Comparison of ENCODE assay signal across 10 cellular contexts in the genomic region with DNA sequence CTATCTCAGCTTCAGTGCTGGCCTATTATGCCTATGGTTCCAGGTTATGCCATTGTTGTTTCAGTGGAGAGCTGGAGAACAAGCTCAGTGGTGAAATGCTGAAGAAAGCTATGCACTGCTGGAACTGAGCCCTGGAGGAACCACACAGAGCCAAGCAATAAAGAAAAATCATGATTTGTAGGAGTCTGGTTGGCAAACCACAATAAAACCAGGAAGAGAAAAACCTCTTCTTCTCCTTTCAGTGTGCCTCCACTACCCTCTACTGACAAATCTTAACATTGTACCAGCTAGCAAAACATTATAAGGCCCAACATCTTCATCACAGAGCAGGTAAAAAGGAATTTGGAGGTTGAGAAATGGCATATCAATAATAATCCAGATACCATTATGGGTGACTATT. TPM values are rescaled to one million over a fixed set of nuclear protein-coding genes. Genes with fewer than 3 reads are reported as not detected.
A peak's percentile ranks its signal among the peaks of the same experiment; 100 is the strongest.
DNase-seq lines count a peak whose midpoint lies in the region; ATAC-seq and TF ChIP-seq lines count a peak whose summit lies in the region.
"Had no signal": no experiment of that assay in that cellular context is flagged by ENCODE, and none has a peak within 500 bp of the region (broad histone marks: within the 10 kb centered on the region; RNA-seq: fewer than 3 reads in every experiment).

No MANE protein-coding gene starts in this region.

- TF ChIP-seq CTCF in LNCaP clone FGC (IDR thresholded peaks at IDR 0.05; ENCODE audit: control insufficient read depth, extremely low read depth, insufficient read depth) (peak; percentile 81), cardiac fibroblast (IDR thresholded peaks at IDR 0.05; ENCODE audit: low read depth, low read length) (peak; percentile 34), mucosa of descending colon (IDR thresholded peaks at IDR 0.05) (no peak)

- H3K36me3 ChIP-seq in mucosa of descending colon (ENCODE audit: low read depth), result no peaks in the 10 kb centered on the region

- no peaks in the 10 kb centered on the region for H3K9me3 ChIP-seq in mucosa of descending colon

- no peaks in the 10 kb centered on the region for H3K4me1 ChIP-seq in mucosa of descending colon (ENCODE audit: low read depth)

- peak; percentile 71 for DNase-seq in DMS153 (lab: John Stamatoyannopoulos, UW)
- peak; percentile 97 for DNase-seq in LNCaP clone FGC (ENCODE audit: low read depth)
- peak; percentile 27 to 38 for DNase-seq in cardiac fibroblast (ENCODE audit: low read depth in 2 of 2)
- DNase-seq in mucosa of descending colon, result no peak
- no peak for DNase-seq in retina
- DNase-seq in NCI-H1930 (lab: John Stamatoyannopoulos, UW), result no peak
- DNase-seq: DMS79 treated with DMSO at 0.1 percent for 48 hours; effector CD4-positive, alpha-beta T cell had no signal

- intact Hi-C loops in mucosa of descending colon (cut with DNase I, micrococcal nuclease), result loop anchor here in 1 of 2 donors (5.0 kb wide), 1 partner anchor 189 kb away; a partner anchor contains a TSS

- H3K4me3 ChIP-seq in LNCaP clone FGC (ENCODE audit: low read depth, low read length), result no peak overlapping the region
- no peak overlapping the region for H3K4me3 ChIP-seq in cardiac fibroblast (replicated peaks in 1 of 2; ENCODE audit: low read depth in 2 of 2, low read length in 2 of 2)
- H3K4me3 ChIP-seq in mucosa of descending colon, result no peak overlapping the region

- ATAC-seq in mucosa of descending colon (peak; percentile 49), GM21381 (IDR thresholded peaks at IDR 0.05; ENCODE audit: unreplicated experiment) (no peak), GM19397 (IDR thresholded peaks at IDR 0.05; ENCODE audit: unreplicated experiment) (no peak)

RNA-seq across cellular contexts. Expression of a gene that starts 5.3 kb away (rescaled TPM):
- not detected for total RNA-seq in mucosa of descending colon

RNA-seq across cellular contexts. Expression of a gene that starts 22.2 kb away (rescaled TPM):
- total RNA-seq in mucosa of descending colon, result not detected

RNA-seq across cellular contexts. Expression of a gene that starts 22.6 kb away (rescaled TPM):
- total RNA-seq in mucosa of descending colon, result not detected

RNA-seq across cellular contexts. Expression of a gene that starts 55.3 kb away (rescaled TPM):
- total RNA-seq in mucosa of descending colon, result not detected

RNA-seq across cellular contexts. Expression of a gene that starts 56.7 kb away (rescaled TPM):
- total RNA-seq in mucosa of descending colon, result not detected

Comparison
In these comparisons a context has a peak if more than half of its experiments do, and no peak if none do; other contexts are left out.
1. DNase-seq: peak in DMS153 (single experiment), LNCaP clone FGC (single experiment) and cardiac fibroblast (2 of 2); none in mucosa of descending colon (0 of 3), retina (single experiment) and NCI-H1930 (0 of 2).